ENCODE assay signal across 2 cellular contexts in the genomic region with DNA sequence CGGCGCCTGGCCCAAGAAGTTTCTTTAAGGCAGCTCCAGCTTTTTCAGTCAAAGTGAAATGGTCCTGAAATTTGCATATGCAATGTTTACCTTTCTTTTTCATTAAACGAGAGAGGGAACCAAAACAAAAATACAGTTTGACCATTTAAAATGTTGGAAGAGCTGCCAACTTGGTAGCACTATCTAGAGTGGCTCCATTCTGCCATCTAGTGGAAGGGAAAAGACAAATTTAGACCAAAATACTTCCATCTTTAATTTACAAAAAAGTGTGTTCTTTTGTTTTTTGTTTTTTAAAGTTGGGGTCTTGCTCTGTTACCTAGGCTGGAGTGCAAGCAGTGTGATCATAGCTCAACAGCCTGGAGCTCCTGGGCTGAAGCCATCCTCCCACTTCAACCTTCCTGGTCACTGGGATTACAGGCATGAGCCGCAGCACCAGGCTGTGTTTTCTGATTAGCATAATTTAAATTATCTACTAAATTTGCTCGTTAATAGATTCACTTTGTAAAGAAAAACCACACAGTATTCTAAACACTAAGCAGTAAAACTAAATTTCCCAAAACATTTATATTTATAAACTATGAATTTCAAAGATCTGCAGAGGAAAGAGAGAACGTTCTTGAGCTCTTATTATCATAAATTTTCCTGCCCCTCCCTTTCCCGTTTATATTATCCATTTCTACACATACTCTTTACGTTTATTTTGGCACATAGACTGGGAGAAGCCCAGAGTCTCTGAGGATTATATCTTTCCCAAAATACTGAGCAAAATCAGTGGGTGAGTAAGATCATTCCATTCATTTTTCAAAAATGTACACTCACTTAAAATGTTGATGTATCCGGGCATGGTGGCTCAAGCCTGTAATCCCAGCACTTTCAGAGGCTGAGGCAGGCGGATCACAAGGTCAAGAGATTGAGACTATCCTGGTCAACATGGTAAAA.
TF ChIP-seq lines count a peak whose summit lies in the region.

No MANE protein-coding gene starts in this region.

TF ChIP-seq in K562, 482 proteins besides CTCF, POLR2A, EP300 and RAD21:
- TF ChIP-seq PCBP1 (IDR thresholded peaks at IDR 0.05; ENCODE audit: low read depth, low read length, poor library complexity, severe bottlenecking) (no peak), YBX1 (IDR thresholded peaks at IDR 0.05) (no peak), RAD51 (IDR thresholded peaks at IDR 0.05; ENCODE audit: borderline replicate concordance, low read depth) (no peak), MAZ (CRISPR knock-in tag; conservative IDR thresholded peaks at IDR 0.05 in 1 of 2, IDR thresholded peaks at IDR 0.05 in 1 of 2) (0 out of 4 replicates have a peak, but pooled peaks of 1 of the 2 experiments have one; percentile 22), ETS2 (tag; IDR thresholded peaks at IDR 0.05; ENCODE audit: borderline replicate concordance, poor library complexity, severe bottlenecking) (no peak), SMC3 (conservative IDR thresholded peaks at IDR 0.05; ENCODE audit: insufficient read depth, low read depth, low read length) (peak; percentile 49), NCOA4 (IDR thresholded peaks at IDR 0.05; ENCODE audit: partially characterized antibody) (no peak), ZNF668 (CRISPR knock-in tag; IDR thresholded peaks at IDR 0.05) (no peak), ATF1 (CRISPR knock-in tag; IDR thresholded peaks at IDR 0.05) (no peak), ATF1 (tag; IDR thresholded peaks at IDR 0.05) (no peak), RBM25 (IDR thresholded peaks at IDR 0.05; ENCODE audit: low read depth, low read length, severe bottlenecking) (no peak), CBX1 (IDR thresholded peaks at IDR 0.05; ENCODE audit: low read depth) (no peak), NR1H2 (CRISPR knock-in tag; IDR thresholded peaks at IDR 0.05) (no peak)
- TF ChIP-seq, protein P1, sequence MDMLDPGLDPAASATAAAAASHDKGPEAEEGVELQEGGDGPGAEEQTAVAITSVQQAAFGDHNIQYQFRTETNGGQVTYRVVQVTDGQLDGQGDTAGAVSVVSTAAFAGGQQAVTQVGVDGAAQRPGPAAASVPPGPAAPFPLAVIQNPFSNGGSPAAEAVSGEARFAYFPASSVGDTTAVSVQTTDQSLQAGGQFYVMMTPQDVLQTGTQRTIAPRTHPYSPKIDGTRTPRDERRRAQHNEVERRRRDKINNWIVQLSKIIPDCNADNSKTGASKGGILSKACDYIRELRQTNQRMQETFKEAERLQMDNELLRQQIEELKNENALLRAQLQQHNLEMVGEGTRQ (CRISPR knock-in tag; IDR thresholded peaks at IDR 0.05), result no peak
- TF ChIP-seq, protein P2, sequence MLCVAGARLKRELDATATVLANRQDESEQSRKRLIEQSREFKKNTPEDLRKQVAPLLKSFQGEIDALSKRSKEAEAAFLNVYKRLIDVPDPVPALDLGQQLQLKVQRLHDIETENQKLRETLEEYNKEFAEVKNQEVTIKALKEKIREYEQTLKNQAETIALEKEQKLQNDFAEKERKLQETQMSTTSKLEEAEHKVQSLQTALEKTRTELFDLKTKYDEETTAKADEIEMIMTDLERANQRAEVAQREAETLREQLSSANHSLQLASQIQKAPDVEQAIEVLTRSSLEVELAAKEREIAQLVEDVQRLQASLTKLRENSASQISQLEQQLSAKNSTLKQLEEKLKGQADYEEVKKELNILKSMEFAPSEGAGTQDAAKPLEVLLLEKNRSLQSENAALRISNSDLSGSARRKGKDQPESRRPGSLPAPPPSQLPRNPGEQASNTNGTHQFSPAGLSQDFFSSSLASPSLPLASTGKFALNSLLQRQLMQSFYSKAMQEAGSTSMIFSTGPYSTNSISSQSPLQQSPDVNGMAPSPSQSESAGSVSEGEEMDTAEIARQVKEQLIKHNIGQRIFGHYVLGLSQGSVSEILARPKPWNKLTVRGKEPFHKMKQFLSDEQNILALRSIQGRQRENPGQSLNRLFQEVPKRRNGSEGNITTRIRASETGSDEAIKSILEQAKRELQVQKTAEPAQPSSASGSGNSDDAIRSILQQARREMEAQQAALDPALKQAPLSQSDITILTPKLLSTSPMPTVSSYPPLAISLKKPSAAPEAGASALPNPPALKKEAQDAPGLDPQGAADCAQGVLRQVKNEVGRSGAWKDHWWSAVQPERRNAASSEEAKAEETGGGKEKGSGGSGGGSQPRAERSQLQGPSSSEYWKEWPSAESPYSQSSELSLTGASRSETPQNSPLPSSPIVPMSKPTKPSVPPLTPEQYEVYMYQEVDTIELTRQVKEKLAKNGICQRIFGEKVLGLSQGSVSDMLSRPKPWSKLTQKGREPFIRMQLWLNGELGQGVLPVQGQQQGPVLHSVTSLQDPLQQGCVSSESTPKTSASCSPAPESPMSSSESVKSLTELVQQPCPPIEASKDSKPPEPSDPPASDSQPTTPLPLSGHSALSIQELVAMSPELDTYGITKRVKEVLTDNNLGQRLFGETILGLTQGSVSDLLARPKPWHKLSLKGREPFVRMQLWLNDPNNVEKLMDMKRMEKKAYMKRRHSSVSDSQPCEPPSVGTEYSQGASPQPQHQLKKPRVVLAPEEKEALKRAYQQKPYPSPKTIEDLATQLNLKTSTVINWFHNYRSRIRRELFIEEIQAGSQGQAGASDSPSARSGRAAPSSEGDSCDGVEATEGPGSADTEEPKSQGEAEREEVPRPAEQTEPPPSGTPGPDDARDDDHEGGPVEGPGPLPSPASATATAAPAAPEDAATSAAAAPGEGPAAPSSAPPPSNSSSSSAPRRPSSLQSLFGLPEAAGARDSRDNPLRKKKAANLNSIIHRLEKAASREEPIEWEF (CRISPR knock-in tag; IDR thresholded peaks at IDR 0.05), result no peak
- TF ChIP-seq, protein P3, sequence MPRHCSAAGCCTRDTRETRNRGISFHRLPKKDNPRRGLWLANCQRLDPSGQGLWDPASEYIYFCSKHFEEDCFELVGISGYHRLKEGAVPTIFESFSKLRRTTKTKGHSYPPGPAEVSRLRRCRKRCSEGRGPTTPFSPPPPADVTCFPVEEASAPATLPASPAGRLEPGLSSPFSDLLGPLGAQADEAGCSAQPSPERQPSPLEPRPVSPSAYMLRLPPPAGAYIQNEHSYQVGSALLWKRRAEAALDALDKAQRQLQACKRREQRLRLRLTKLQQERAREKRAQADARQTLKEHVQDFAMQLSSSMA (CRISPR knock-in tag; IDR thresholded peaks at IDR 0.05), result no peak
- TF ChIP-seq, protein P4, sequence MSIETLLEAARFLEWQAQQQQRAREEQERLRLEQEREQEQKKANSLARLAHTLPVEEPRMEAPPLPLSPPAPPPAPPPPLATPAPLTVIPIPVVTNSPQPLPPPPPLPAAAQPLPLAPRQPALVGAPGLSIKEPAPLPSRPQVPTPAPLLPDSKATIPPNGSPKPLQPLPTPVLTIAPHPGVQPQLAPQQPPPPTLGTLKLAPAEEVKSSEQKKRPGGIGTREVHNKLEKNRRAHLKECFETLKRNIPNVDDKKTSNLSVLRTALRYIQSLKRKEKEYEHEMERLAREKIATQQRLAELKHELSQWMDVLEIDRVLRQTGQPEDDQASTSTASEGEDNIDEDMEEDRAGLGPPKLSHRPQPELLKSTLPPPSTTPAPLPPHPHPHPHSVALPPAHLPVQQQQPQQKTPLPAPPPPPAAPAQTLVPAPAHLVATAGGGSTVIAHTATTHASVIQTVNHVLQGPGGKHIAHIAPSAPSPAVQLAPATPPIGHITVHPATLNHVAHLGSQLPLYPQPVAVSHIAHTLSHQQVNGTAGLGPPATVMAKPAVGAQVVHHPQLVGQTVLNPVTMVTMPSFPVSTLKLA (conservative IDR thresholded peaks at IDR 0.05), result no peak

TF ChIP-seq in HepG2, 621 proteins besides CTCF, POLR2A, EP300 and RAD21:
- peak; percentile 48; the same call in 1 of the 2 replicates for TF ChIP-seq SMC3 (IDR thresholded peaks at IDR 0.05; ENCODE audit: low read length)
- peak; percentile 78 for TF ChIP-seq STAG1 (CRISPR knock-in tag; IDR thresholded peaks at IDR 0.05)
- TF ChIP-seq PPARG (CRISPR knock-in tag; conservative IDR thresholded peaks at IDR 0.05), result no peak
TF ChIP-seq in HepG2: peak in this region for 2.
